In genomic region chr2:174607989-174608865, GRCh38 we compare ENCODE assay signal across 8 cellular contexts. TPM values are rescaled to one million over a fixed set of nuclear protein-coding genes. Genes with fewer than 3 reads are reported as not detected.
A peak's percentile ranks its signal among the peaks of the same experiment; 100 is the strongest.
DNase-seq lines count a peak whose midpoint lies in the region; ATAC-seq, FAIRE-seq and TF ChIP-seq lines count a peak whose summit lies in the region.

No MANE protein-coding gene starts in this region.

- TF ChIP-seq RAD21 in HepG2 (CRISPR knock-in tag; IDR thresholded peaks at IDR 0.05): no peak

- no peaks in the 10 kb centered on the region for H3K9me3 ChIP-seq in HepG2 (ENCODE audit: low read length)

- no peaks in the 10 kb centered on the region for H3K36me3 ChIP-seq in HepG2 (replicated peaks in 1 of 2; ENCODE audit: control insufficient read depth in 1 of 2, insufficient read depth in 2 of 2, low read length in 2 of 2)

- ATAC-seq in GM19463 (IDR thresholded peaks at IDR 0.05; ENCODE audit: unreplicated experiment) (peak; percentile 76), HG03378 (IDR thresholded peaks at IDR 0.05; ENCODE audit: unreplicated experiment) (peak; percentile 77), HepG2 (no peak)

- no peak overlapping the region for H3K4me2 ChIP-seq in HepG2 (ENCODE audit: low read depth, low read length)

- H4K20me1 ChIP-seq in HepG2 (ENCODE audit: insufficient read depth, low read length): no peaks in the 10 kb centered on the region

- H3K79me2 ChIP-seq in HepG2 (ENCODE audit: insufficient read depth, low read length): no peaks in the 10 kb centered on the region

- H3K27ac ChIP-seq in angular gyrus (ENCODE audit: low read depth, low read length): peak overlapping the region; percentile 40
- H3K27ac ChIP-seq in HepG2 (ENCODE audit: extremely low read length, insufficient read depth, low read length): no peak overlapping the region

- FAIRE-seq in HepG2 (lab: Jason Lieb, UNC): no peak

- H3K27me3 ChIP-seq in HepG2 (ENCODE audit: control insufficient read depth in 1 of 2, insufficient read depth in 2 of 2, low read length in 2 of 2): peaks cover 0 to 18% of the 10 kb centered on the region in 2 experiments; a peak in 2 of 5 replicates

- 0% methylated on average over 5 of the region's 5 CpGs for WGBS in HepG2 (ENCODE audit: low lambda C conversion rate)

- no peak for TF ChIP-seq CTCF in HepG2 (CRISPR knock-in tag; IDR thresholded peaks at IDR 0.05)

- H3K4me3 ChIP-seq in GM08714 (ENCODE audit: low read length) (peak overlapping the region; percentile 34; the same call in 1 of the 2 replicates), HepG2 (replicated peaks in 1 of 3; ENCODE audit: insufficient read depth in 1 of 3, low read depth in 2 of 3, low read length in 3 of 3) (no peak overlapping the region)

- no peak for DNase-seq in HepG2 (ENCODE audit: low spot score)
- DNase-seq in amniotic stem cell (lab: John Stamatoyannopoulos, UW): no peak
- DNase-seq in SIG-M5 treated with dmso at 0.1 percent for 504 hours (lab: John Stamatoyannopoulos, UW; ENCODE audit: unreplicated experiment): no peak
- DNase-seq in Ammon's horn (ENCODE audit: low spot score): no peak

- no TSS peak for BruUV-seq in HepG2 (replicated peaks; lab: Mats Ljungman, UMichigan)

- intact Hi-C loops in HepG2 (cut with micrococcal nuclease; ENCODE audit: unreplicated experiment): no loop called here

- TF ChIP-seq EP300 in HepG2 (IDR thresholded peaks at IDR 0.05; ENCODE audit: low read depth in 2 of 2, low read length in 2 of 2) (no peak), HepG2 (CRISPR knock-in tag; IDR thresholded peaks at IDR 0.05; ENCODE audit: borderline replicate concordance) (no peak)

- in situ Hi-C loops in HepG2 (cut with HindIII; ENCODE audit: extremely low pct_ligation_motif_present, low pct_unique_long_range_greater_than_20kb): no loop called here

- POLR2A ChIA-PET in HepG2 (lab: Yijun Ruan, JAX): no interaction called here

- CTCF ChIA-PET in HepG2 (lab: Yijun Ruan, JAX; ENCODE audit: low intra/inter-chr PET ratio, low total read pairs): no interaction called here

- H3K9ac ChIP-seq in HepG2 (ENCODE audit: insufficient read depth, low read depth, low read length): no peak overlapping the region

- TF ChIP-seq POLR2A in HepG2 (IDR thresholded peaks at IDR 0.05; ENCODE audit: insufficient read depth in 1 of 2, low read depth in 2 of 2, low read length in 2 of 2): no peak

- 0 out of 2 replicates have a peak, but pooled peaks cover 6% of the 10 kb centered on the region for H3K4me1 ChIP-seq in HepG2 (ENCODE audit: insufficient read depth, low read length)

- no peak overlapping the region for H2AFZ ChIP-seq in HepG2 (ENCODE audit: low read length)

TF ChIP-seq in HepG2, 621 proteins besides CTCF, POLR2A, EP300 and RAD21 (continues in another document):
- TF ChIP-seq MED1 (CRISPR knock-in tag; IDR thresholded peaks at IDR 0.05): no peak
- no peak for TF ChIP-seq ZNF775 (CRISPR knock-in tag; IDR thresholded peaks at IDR 0.05; ENCODE audit: borderline replicate concordance)
- no peak for TF ChIP-seq ZNF816 (CRISPR knock-in tag; IDR thresholded peaks at IDR 0.05; ENCODE audit: borderline replicate concordance)
- TF ChIP-seq TSC22D2 (CRISPR knock-in tag; IDR thresholded peaks at IDR 0.05; ENCODE audit: borderline replicate concordance): no peak
- TF ChIP-seq, protein P1, sequence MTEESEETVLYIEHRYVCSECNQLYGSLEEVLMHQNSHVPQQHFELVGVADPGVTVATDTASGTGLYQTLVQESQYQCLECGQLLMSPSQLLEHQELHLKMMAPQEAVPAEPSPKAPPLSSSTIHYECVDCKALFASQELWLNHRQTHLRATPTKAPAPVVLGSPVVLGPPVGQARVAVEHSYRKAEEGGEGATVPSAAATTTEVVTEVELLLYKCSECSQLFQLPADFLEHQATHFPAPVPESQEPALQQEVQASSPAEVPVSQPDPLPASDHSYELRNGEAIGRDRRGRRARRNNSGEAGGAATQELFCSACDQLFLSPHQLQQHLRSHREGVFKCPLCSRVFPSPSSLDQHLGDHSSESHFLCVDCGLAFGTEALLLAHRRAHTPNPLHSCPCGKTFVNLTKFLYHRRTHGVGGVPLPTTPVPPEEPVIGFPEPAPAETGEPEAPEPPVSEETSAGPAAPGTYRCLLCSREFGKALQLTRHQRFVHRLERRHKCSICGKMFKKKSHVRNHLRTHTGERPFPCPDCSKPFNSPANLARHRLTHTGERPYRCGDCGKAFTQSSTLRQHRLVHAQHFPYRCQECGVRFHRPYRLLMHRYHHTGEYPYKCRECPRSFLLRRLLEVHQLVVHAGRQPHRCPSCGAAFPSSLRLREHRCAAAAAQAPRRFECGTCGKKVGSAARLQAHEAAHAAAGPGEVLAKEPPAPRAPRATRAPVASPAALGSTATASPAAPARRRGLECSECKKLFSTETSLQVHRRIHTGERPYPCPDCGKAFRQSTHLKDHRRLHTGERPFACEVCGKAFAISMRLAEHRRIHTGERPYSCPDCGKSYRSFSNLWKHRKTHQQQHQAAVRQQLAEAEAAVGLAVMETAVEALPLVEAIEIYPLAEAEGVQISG (CRISPR knock-in tag; IDR thresholded peaks at IDR 0.05): no peak
- TF ChIP-seq ZNF260 (CRISPR knock-in tag; IDR thresholded peaks at IDR 0.05; ENCODE audit: borderline replicate concordance, low read depth): no peak
- no peak for TF ChIP-seq ZNF10 (CRISPR knock-in tag; IDR thresholded peaks at IDR 0.05; ENCODE audit: borderline replicate concordance, low read depth)
- TF ChIP-seq SKI (IDR thresholded peaks at IDR 0.05; ENCODE audit: partially characterized antibody): no peak
- no peak for TF ChIP-seq KMT2A (CRISPR knock-in tag; IDR thresholded peaks at IDR 0.05)
- TF ChIP-seq ZNF678 (CRISPR knock-in tag; IDR thresholded peaks at IDR 0.05): no peak
- no peak for TF ChIP-seq CBX5 (CRISPR knock-in tag; IDR thresholded peaks at IDR 0.05; ENCODE audit: borderline replicate concordance)
- TF ChIP-seq LCORL (IDR thresholded peaks at IDR 0.05): no peak
- TF ChIP-seq LCORL (CRISPR knock-in tag; IDR thresholded peaks at IDR 0.05): no peak
- no peak for TF ChIP-seq SRSF4 (IDR thresholded peaks at IDR 0.05; ENCODE audit: low read depth, low read length, poor library complexity, severe bottlenecking)
- TF ChIP-seq RELA (CRISPR knock-in tag; IDR thresholded peaks at IDR 0.05): no peak
- TF ChIP-seq, protein P2, sequence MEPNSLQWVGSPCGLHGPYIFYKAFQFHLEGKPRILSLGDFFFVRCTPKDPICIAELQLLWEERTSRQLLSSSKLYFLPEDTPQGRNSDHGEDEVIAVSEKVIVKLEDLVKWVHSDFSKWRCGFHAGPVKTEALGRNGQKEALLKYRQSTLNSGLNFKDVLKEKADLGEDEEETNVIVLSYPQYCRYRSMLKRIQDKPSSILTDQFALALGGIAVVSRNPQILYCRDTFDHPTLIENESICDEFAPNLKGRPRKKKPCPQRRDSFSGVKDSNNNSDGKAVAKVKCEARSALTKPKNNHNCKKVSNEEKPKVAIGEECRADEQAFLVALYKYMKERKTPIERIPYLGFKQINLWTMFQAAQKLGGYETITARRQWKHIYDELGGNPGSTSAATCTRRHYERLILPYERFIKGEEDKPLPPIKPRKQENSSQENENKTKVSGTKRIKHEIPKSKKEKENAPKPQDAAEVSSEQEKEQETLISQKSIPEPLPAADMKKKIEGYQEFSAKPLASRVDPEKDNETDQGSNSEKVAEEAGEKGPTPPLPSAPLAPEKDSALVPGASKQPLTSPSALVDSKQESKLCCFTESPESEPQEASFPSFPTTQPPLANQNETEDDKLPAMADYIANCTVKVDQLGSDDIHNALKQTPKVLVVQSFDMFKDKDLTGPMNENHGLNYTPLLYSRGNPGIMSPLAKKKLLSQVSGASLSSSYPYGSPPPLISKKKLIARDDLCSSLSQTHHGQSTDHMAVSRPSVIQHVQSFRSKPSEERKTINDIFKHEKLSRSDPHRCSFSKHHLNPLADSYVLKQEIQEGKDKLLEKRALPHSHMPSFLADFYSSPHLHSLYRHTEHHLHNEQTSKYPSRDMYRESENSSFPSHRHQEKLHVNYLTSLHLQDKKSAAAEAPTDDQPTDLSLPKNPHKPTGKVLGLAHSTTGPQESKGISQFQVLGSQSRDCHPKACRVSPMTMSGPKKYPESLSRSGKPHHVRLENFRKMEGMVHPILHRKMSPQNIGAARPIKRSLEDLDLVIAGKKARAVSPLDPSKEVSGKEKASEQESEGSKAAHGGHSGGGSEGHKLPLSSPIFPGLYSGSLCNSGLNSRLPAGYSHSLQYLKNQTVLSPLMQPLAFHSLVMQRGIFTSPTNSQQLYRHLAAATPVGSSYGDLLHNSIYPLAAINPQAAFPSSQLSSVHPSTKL (CRISPR knock-in tag; IDR thresholded peaks at IDR 0.05): no peak
- no peak for TF ChIP-seq DNMT3B (CRISPR knock-in tag; conservative IDR thresholded peaks at IDR 0.05)

RNA-seq across cellular contexts. Expression of gene WIPF1, which starts 10.6 kb away (rescaled TPM):
- not detected in 2 replicates for total RNA-seq in HepG2 (2016; rRNA removed; fragmentation: Illumina TruSeq; extraction: Trizol)
- not detected in 2 replicates for total RNA-seq in HepG2 (2016; cell fraction: cytosol; rRNA removed; fragmentation: Illumina TruSeq; extraction: Trizol; ENCODE audit: low read depth)
- total RNA-seq in HepG2 (2016; cell fraction: insoluble cytoplasmic fraction; rRNA removed; fragmentation: Illumina TruSeq; extraction: Trizol): not detected in 2 replicates
- not detected in 2 replicates for total RNA-seq in HepG2 (2016; cell fraction: membrane; rRNA removed; fragmentation: Illumina TruSeq; extraction: Trizol)
- total RNA-seq in HepG2 (2016; cell fraction: nucleus; rRNA removed; fragmentation: Illumina TruSeq; extraction: Trizol): not detected in 2 replicates
- polyA plus RNA-seq in HepG2 (2011; rRNA removed): 0.01 TPM in 1 of 2 replicates, not detected in the other
- 0.04 TPM in 1 of 2 replicates, not detected in the other for polyA plus RNA-seq in HepG2 (2011; cell fraction: cytosol; rRNA removed)
- polyA plus RNA-seq in HepG2 (2011; cell fraction: nucleus; rRNA removed): 0.03 TPM in 1 of 2 replicates, not detected in the other
- polyA plus RNA-seq in HepG2 (2012): not detected in 2 replicates
- polyA plus RNA-seq in HepG2 (2016; cell fraction: cytosol; fragmentation: Illumina TruSeq; extraction: Trizol; ENCODE audit: low read depth): not detected in 2 replicates
- not detected in 2 replicates for polyA plus RNA-seq in HepG2 (2016; cell fraction: insoluble cytoplasmic fraction; fragmentation: Illumina TruSeq; extraction: Trizol; ENCODE audit: low read depth)
- polyA plus RNA-seq in HepG2 (2016; cell fraction: membrane; fragmentation: Illumina TruSeq; extraction: Trizol; ENCODE audit: low read depth): not detected in 2 replicates
- polyA plus RNA-seq in HepG2 (2016; cell fraction: nucleus; fragmentation: Illumina TruSeq; extraction: Trizol; ENCODE audit: insufficient read depth, low read depth): not detected in 2 replicates
- 0.16 TPM in 1 of 2 replicates, not detected in the other for polyA minus RNA-seq in HepG2 (2011; rRNA and poly(A)+ RNA removed; ENCODE audit: low replicate concordance)
- not detected in 2 replicates for polyA minus RNA-seq in HepG2 (2011; cell fraction: cytosol; rRNA and poly(A)+ RNA removed)
- polyA minus RNA-seq in HepG2 (2011; cell fraction: nucleus; rRNA and poly(A)+ RNA removed): not detected in 2 replicates
